1 cellular context compared by ENCODE assay signal in genomic region chr5:129410488-129410887, GRCh38.
TF ChIP-seq lines count a peak whose summit lies in the region.

No MANE protein-coding gene starts in this region.

TF ChIP-seq in IMR-90, 13 proteins besides CTCF, POLR2A, EP300 and RAD21:
- no peak for TF ChIP-seq SMC3 (IDR thresholded peaks at IDR 0.05; ENCODE audit: low read depth, low read length)
- TF ChIP-seq ELK1 (IDR thresholded peaks at IDR 0.05; ENCODE audit: borderline replicate concordance, low read depth, low read length): no peak
- no peak for TF ChIP-seq FOS (IDR thresholded peaks at IDR 0.05; ENCODE audit: low read depth, low read length)
- TF ChIP-seq MAZ (IDR thresholded peaks at IDR 0.05; ENCODE audit: borderline replicate concordance, low read depth, low read length): no peak
- no peak for TF ChIP-seq NFE2L2 (IDR thresholded peaks at IDR 0.05; ENCODE audit: low read depth, low read length)
- no peak for TF ChIP-seq CEBPB (IDR thresholded peaks at IDR 0.05; ENCODE audit: low read depth, low read length)
- no peak for TF ChIP-seq MAFK (IDR thresholded peaks at IDR 0.05; ENCODE audit: low read depth, low read length)
